Comparison of ENCODE assay signal across 13 cellular contexts in genomic region chr4:9859774-9860173, GRCh38.
DNase-seq lines count a peak whose midpoint lies in the region; FAIRE-seq and TF ChIP-seq lines count a peak whose summit lies in the region.
"Had no signal": no experiment of that assay in that cellular context is flagged by ENCODE, and none has a peak within 500 bp of the region (broad histone marks: within the 10 kb centered on the region; RNA-seq: fewer than 3 reads in every experiment).

No MANE protein-coding gene starts in this region.

- in situ Hi-C loops in transverse colon (cut with MboI; ENCODE audit: low pct_ligation_motif_present in 1 of 4, low pct_unique_long_range_greater_than_20kb in 1 of 4, low sequenced_read_pairs in 3 of 4): no loop called here

- DNase-seq in NCI-H748 (lab: John Stamatoyannopoulos, UW; ENCODE audit: unreplicated experiment) (peak; percentile 34), NCI-H748 treated with DMSO at 0.1 percent for 48 hours (lab: John Stamatoyannopoulos, UW) (no peak), NCI-H2081 (lab: John Stamatoyannopoulos, UW) (peak; percentile 53 to 89), kidney (peak; percentile 26), SKM-1 (lab: John Stamatoyannopoulos, UW; ENCODE audit: unreplicated experiment) (no peak), ecto neural progenitor cell (ENCODE audit: low spot score) (no peak), transverse colon (no peak)
- DNase-seq: ACHN; Calu3; CD4-positive, CD25-positive, alpha-beta regulatory T cell; DMS 273 treated with DMSO at 0.1 percent for 48 hours had no signal

- TF ChIP-seq CTCF in kidney (IDR thresholded peaks at IDR 0.05; ENCODE audit: borderline replicate concordance, extremely low read depth, insufficient read depth): no peak
- TF ChIP-seq CTCF in transverse colon (IDR thresholded peaks at IDR 0.05): no peak

- TF ChIP-seq POLR2A in transverse colon (IDR thresholded peaks at IDR 0.05): no peak

- intact Hi-C loops in kidney (cut with DNase I) (no loop called here), transverse colon (cut with DNase I; ENCODE audit: low total_unique reads) (no loop called here)

- no peak for TF ChIP-seq EP300 in transverse colon (IDR thresholded peaks at IDR 0.05; ENCODE audit: low read depth)

- no peak overlapping the region for H3K4me3 ChIP-seq in kidney (ENCODE audit: low read length in 2 of 2)
- H3K4me3 ChIP-seq in transverse colon: no peak overlapping the region
- H3K4me3 ChIP-seq: BLaER1 treated with 17β-estradiol and CSF1 and Interleukin-3, amounts not matched to agents 10 nM and 100 nM had no signal

- H3K27me3 ChIP-seq in transverse colon: no peaks in the 10 kb centered on the region
- H3K27me3 ChIP-seq: BLaER1 treated with 17β-estradiol and CSF1 and Interleukin-3, amounts not matched to agents 10 nM and 100 nM had no signal

- H3K9me3 ChIP-seq in kidney (ENCODE audit: control insufficient read depth in 1 of 2, low read length in 2 of 2) (peaks cover 0 to 4% of the 10 kb centered on the region in 2 donors), transverse colon (peaks cover 5 to 12% of the 10 kb centered on the region in 2 donors)

- H3K27ac ChIP-seq in kidney (ENCODE audit: low read depth in 2 of 2, low read length in 2 of 2) (no peak overlapping the region), transverse colon (no peak overlapping the region)
- H3K27ac ChIP-seq: BLaER1 treated with 17β-estradiol and CSF1 and Interleukin-3, amounts not matched to agents 10 nM and 100 nM had no signal

- peaks cover 2 to 6% of the 10 kb centered on the region in 2 donors for H3K36me3 ChIP-seq in kidney (ENCODE audit: control insufficient read depth in 1 of 2, insufficient read depth in 2 of 2, low read length in 2 of 2)
- H3K36me3 ChIP-seq in transverse colon: no peaks in the 10 kb centered on the region

- 85% methylated on average over 6 of the region's 6 CpGs; no CpG with 5 or more reads in 1 of the 2 donors for WGBS in transverse colon (ENCODE audit: low coverage in 1 of 2), 2 donors

- no peak for FAIRE-seq in kidney (lab: Jason Lieb, UNC)
- FAIRE-seq: H54 had no signal

- H3K4me1 ChIP-seq in kidney (ENCODE audit: control insufficient read depth in 1 of 2, insufficient read depth in 1 of 2, low read depth in 1 of 2, low read length in 2 of 2) (no peaks in the 10 kb centered on the region), transverse colon (no peaks in the 10 kb centered on the region)

- no peak overlapping the region for H3K9ac ChIP-seq in kidney (ENCODE audit: low read length in 2 of 2)
- H3K9ac ChIP-seq: BLaER1 treated with 17β-estradiol and CSF1 and Interleukin-3, amounts not matched to agents 10 nM and 100 nM had no signal

Comparison
In these comparisons a context has a peak if more than half of its experiments do, and no peak if none do; other contexts are left out.
1. DNase-seq: peak in NCI-H748 (single experiment), NCI-H2081 (2 of 2) and kidney (single experiment); none in NCI-H748 treated with DMSO at 0.1 percent for 48 hours (single experiment), SKM-1 (single experiment), ecto neural progenitor cell (single experiment) and transverse colon (single experiment).